Comparison of ENCODE assay signal across 18 cellular contexts in the genomic region with DNA sequence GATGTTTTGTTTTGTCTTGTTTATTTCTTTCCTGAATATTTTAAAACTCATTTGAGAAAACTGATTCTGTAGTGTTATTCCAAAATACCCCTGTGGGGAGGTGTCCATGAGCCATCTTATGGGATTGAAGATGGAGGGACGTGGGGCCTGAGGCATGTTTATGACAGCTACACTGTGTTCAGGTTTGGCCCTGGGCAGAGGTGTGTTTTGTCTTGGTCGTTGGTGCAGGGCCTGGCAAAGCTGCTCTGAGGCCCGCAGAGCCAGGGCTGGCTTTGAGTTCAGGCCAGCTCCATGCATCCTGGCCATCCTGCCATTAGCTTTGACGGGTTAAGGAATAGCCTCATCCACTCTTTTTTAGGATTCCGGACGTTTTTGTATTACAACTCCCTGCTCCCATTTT.
DNase-seq lines count a peak whose midpoint lies in the region; ATAC-seq and TF ChIP-seq lines count a peak whose summit lies in the region.
"Had no signal": no experiment of that assay in that cellular context is flagged by ENCODE, and none has a peak within 500 bp of the region (broad histone marks: within the 10 kb centered on the region; RNA-seq: fewer than 3 reads in every experiment).

No MANE protein-coding gene starts in this region.

- TF ChIP-seq CTCF in esophagus muscularis mucosa (IDR thresholded peaks at IDR 0.05) (no peak), osteocyte (IDR thresholded peaks at IDR 0.05) (no peak), thyroid gland (IDR thresholded peaks at IDR 0.05) (no peak)

- H3K4me3 ChIP-seq in esophagus muscularis mucosa (no peak overlapping the region), thyroid gland (replicated peaks in 1 of 3) (no peak overlapping the region)
- H3K4me3 ChIP-seq: HAP-1 had no signal

- H3K9me3 ChIP-seq in esophagus muscularis mucosa: no peaks in the 10 kb centered on the region
- no peaks in the 10 kb centered on the region for H3K9me3 ChIP-seq in thyroid gland
- H3K9me3 ChIP-seq: HAP-1 had no signal

- H3K27me3 ChIP-seq in esophagus muscularis mucosa: peaks cover 0 to 15% (median 0%) of the 10 kb centered on the region in 4 donors
- H3K27me3 ChIP-seq in thyroid gland: no peaks in the 10 kb centered on the region

- H3K27me3 Mint-ChIP-seq in osteocyte (ENCODE audit: unreplicated experiment): peaks cover 8% of the 10 kb centered on the region
- H3K27me3 Mint-ChIP-seq: CD4-positive, alpha-beta memory T cell had no signal

- no peak overlapping the region for H3K27ac Mint-ChIP-seq in osteocyte (ENCODE audit: unreplicated experiment)
- H3K27ac Mint-ChIP-seq: CD4-positive, alpha-beta memory T cell; HFFc6 had no signal

- ATAC-seq in left ventricle myocardium superior (no peak), HG02642 (IDR thresholded peaks at IDR 0.05; ENCODE audit: poor library complexity, unreplicated experiment) (no peak)

- TF ChIP-seq EP300 in esophagus muscularis mucosa (IDR thresholded peaks at IDR 0.05): no peak

- no peaks in the 10 kb centered on the region for H3K9me3 Mint-ChIP-seq in osteocyte (ENCODE audit: unreplicated experiment)

- TF ChIP-seq POLR2A in esophagus muscularis mucosa (IDR thresholded peaks at IDR 0.05; ENCODE audit: low read depth) (no peak), thyroid gland (IDR thresholded peaks at IDR 0.05) (no peak)

- H3K36me3 ChIP-seq in esophagus muscularis mucosa (no peaks in the 10 kb centered on the region), thyroid gland (no peaks in the 10 kb centered on the region)
- H3K36me3 ChIP-seq: HAP-1 had no signal

- no peaks in the 10 kb centered on the region for H3K36me3 Mint-ChIP-seq in osteocyte (ENCODE audit: unreplicated experiment)
- H3K36me3 Mint-ChIP-seq: CD4-positive, alpha-beta memory T cell had no signal

- H3K4me1 Mint-ChIP-seq in osteocyte (ENCODE audit: unreplicated experiment): no peaks in the 10 kb centered on the region
- H3K4me1 Mint-ChIP-seq: CD4-positive, alpha-beta memory T cell had no signal

- WGBS in esophagus muscularis mucosa: 74% methylated on average over 6 of the region's 6 CpGs
- WGBS in thyroid gland, 2 donors: 78 to 82% methylated on average over 6 of the region's 6 CpGs

- H3K27ac ChIP-seq in esophagus muscularis mucosa (replicated peaks in 1 of 4) (no peak overlapping the region), thyroid gland (peak overlapping the region in 2 of 3 donors; percentile 4 to 42)

- DNase-seq in cardiac septum (ENCODE audit: low spot score) (peak; percentile 14), left ventricle myocardium superior (no peak), esophagus muscularis mucosa (ENCODE audit: extremely low spot score) (peak; percentile 79), osteocyte (ENCODE audit: extremely low spot score, unreplicated experiment) (peak; percentile 59), thyroid gland (no peak), GM19238 (ENCODE audit: insufficient read length, low spot score) (no peak), T-helper 2 cell (no peak)
- DNase-seq: C1 segment of cervical spinal cord; Calu3; CD4-positive, alpha-beta memory T cell; COR-L47; DMS53; DMS79 treated with DMSO at 0.1 percent for 48 hours; GF-D8; GOT3; HFFc6 had no signal

- intact Hi-C loops in cardiac septum (cut with DNase I) (no loop called here), left ventricle myocardium superior (cut with micrococcal nuclease) (no loop called here), esophagus muscularis mucosa (cut with DNase I) (no loop called here), thyroid gland (cut with DNase I) (no loop called here)

- H3K4me3 Mint-ChIP-seq in osteocyte (ENCODE audit: unreplicated experiment): no peak overlapping the region
- H3K4me3 Mint-ChIP-seq: CD4-positive, alpha-beta memory T cell; HFFc6 had no signal

- no peaks in the 10 kb centered on the region for H3K4me1 ChIP-seq in esophagus muscularis mucosa
- peaks cover 0 to 20% of the 10 kb centered on the region in 2 donors for H3K4me1 ChIP-seq in thyroid gland
- H3K4me1 ChIP-seq: HAP-1 had no signal

Comparison
In these comparisons a context has a peak if more than half of its experiments do, and no peak if none do; other contexts are left out.
1. DNase-seq: peak in cardiac septum (single experiment), esophagus muscularis mucosa (single experiment) and osteocyte (single experiment); none in left ventricle myocardium superior (single experiment), thyroid gland (0 of 2), GM19238 (single experiment) and T-helper 2 cell (0 of 5).
2. H3K27ac ChIP-seq: peak in thyroid gland (2 of 3); none in esophagus muscularis mucosa (0 of 4).